Comparison of ENCODE assay signal across 1 cellular context in the genomic region with DNA sequence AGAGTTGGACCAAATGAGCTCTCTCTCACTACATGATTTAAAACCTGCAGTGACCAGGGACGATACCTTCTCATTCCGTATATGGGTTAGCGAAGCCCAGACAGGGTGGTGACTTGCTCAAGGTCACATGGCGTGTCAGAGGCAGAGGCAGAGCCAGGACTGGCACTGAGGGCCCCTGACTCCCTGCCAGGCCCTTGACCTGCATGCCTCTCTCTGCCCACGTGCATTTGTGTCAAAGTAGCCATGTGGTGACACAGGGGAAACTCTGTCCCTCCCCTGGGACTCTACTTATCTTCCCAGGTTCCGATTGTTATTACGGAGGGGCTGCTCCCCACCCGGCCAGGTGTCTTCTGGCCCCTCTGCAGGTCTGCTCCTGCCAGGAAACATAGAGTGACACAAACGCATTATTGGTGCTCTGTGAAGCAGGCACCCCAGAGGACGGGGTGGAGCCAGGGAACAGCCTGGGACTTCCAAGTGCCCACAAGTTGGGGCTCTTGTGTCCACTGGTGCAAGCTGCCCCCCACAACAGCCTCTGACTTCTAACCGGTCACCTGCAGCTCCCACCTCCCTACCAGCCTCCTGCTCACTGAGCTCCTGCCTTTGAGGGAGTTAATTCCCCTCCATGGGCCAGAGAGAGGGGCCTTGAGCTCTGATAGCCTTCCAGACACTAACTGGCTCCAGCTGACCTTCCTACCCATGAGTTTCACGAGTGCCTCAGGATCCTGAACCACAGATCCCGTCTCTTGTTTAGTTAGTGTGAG.
TF ChIP-seq lines count a peak whose summit lies in the region.

No MANE protein-coding gene starts in this region.

TF ChIP-seq in HepG2, 621 proteins besides CTCF, POLR2A, EP300 and RAD21:
- TF ChIP-seq, protein P1, sequence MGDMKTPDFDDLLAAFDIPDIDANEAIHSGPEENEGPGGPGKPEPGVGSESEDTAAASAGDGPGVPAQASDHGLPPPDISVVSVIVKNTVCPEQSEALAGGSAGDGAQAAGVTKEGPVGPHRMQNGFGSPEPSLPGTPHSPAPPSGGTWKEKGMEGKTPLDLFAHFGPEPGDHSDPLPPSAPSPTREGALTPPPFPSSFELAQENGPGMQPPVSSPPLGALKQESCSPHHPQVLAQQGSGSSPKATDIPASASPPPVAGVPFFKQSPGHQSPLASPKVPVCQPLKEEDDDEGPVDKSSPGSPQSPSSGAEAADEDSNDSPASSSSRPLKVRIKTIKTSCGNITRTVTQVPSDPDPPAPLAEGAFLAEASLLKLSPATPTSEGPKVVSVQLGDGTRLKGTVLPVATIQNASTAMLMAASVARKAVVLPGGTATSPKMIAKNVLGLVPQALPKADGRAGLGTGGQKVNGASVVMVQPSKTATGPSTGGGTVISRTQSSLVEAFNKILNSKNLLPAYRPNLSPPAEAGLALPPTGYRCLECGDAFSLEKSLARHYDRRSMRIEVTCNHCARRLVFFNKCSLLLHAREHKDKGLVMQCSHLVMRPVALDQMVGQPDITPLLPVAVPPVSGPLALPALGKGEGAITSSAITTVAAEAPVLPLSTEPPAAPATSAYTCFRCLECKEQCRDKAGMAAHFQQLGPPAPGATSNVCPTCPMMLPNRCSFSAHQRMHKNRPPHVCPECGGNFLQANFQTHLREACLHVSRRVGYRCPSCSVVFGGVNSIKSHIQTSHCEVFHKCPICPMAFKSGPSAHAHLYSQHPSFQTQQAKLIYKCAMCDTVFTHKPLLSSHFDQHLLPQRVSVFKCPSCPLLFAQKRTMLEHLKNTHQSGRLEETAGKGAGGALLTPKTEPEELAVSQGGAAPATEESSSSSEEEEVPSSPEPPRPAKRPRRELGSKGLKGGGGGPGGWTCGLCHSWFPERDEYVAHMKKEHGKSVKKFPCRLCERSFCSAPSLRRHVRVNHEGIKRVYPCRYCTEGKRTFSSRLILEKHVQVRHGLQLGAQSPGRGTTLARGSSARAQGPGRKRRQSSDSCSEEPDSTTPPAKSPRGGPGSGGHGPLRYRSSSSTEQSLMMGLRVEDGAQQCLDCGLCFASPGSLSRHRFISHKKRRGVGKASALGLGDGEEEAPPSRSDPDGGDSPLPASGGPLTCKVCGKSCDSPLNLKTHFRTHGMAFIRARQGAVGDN (CRISPR knock-in tag; IDR thresholded peaks at IDR 0.05), result peak; percentile 18; the same call in 1 of the 2 replicates
- TF ChIP-seq HNRNPL (IDR thresholded peaks at IDR 0.05; ENCODE audit: low read depth, low read length) (0 out of 2 replicates have a peak, but pooled peaks have one; percentile 21), MBNL3 (CRISPR knock-in tag; conservative IDR thresholded peaks at IDR 0.05) (no peak), ZNF773 (CRISPR knock-in tag; IDR thresholded peaks at IDR 0.05; ENCODE audit: borderline replicate concordance) (no peak)
- TF ChIP-seq, protein P2, sequence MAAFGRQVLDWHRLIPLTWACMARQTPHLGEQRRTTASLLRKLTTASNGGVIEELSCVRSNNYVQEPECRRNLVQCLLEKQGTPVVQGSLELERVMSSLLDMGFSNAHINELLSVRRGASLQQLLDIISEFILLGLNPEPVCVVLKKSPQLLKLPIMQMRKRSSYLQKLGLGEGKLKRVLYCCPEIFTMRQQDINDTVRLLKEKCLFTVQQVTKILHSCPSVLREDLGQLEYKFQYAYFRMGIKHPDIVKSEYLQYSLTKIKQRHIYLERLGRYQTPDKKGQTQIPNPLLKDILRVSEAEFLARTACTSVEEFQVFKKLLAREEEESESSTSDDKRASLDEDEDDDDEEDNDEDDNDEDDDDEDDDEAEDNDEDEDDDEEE (CRISPR knock-in tag; IDR thresholded peaks at IDR 0.05), result no peak
- TF ChIP-seq, protein P3, sequence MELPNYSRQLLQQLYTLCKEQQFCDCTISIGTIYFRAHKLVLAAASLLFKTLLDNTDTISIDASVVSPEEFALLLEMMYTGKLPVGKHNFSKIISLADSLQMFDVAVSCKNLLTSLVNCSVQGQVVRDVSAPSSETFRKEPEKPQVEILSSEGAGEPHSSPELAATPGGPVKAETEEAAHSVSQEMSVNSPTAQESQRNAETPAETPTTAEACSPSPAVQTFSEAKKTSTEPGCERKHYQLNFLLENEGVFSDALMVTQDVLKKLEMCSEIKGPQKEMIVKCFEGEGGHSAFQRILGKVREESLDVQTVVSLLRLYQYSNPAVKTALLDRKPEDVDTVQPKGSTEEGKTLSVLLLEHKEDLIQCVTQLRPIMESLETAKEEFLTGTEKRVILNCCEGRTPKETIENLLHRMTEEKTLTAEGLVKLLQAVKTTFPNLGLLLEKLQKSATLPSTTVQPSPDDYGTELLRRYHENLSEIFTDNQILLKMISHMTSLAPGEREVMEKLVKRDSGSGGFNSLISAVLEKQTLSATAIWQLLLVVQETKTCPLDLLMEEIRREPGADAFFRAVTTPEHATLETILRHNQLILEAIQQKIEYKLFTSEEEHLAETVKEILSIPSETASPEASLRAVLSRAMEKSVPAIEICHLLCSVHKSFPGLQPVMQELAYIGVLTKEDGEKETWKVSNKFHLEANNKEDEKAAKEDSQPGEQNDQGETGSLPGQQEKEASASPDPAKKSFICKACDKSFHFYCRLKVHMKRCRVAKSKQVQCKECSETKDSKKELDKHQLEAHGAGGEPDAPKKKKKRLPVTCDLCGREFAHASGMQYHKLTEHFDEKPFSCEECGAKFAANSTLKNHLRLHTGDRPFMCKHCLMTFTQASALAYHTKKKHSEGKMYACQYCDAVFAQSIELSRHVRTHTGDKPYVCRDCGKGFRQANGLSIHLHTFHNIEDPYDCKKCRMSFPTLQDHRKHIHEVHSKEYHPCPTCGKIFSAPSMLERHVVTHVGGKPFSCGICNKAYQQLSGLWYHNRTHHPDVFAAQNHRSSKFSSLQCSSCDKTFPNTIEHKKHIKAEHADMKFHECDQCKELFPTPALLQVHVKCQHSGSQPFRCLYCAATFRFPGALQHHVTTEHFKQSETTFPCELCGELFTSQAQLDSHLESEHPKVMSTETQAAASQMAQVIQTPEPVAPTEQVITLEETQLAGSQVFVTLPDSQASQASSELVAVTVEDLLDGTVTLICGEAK (IDR thresholded peaks at IDR 0.05), result no peak
- TF ChIP-seq, protein P3 (CRISPR knock-in tag; IDR thresholded peaks at IDR 0.05), result no peak
- TF ChIP-seq, protein P4, sequence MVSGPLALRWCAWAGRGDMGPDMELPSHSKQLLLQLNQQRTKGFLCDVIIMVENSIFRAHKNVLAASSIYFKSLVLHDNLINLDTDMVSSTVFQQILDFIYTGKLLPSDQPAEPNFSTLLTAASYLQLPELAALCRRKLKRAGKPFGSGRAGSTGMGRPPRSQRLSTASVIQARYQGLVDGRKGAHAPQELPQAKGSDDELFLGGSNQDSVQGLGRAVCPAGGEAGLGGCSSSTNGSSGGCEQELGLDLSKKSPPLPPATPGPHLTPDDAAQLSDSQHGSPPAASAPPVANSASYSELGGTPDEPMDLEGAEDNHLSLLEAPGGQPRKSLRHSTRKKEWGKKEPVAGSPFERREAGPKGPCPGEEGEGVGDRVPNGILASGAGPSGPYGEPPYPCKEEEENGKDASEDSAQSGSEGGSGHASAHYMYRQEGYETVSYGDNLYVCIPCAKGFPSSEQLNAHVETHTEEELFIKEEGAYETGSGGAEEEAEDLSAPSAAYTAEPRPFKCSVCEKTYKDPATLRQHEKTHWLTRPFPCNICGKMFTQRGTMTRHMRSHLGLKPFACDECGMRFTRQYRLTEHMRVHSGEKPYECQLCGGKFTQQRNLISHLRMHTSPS (CRISPR knock-in tag; IDR thresholded peaks at IDR 0.05; ENCODE audit: low read depth), result 0 out of 2 replicates have a peak, but pooled peaks have one; percentile 21
